Comparison of ENCODE assay signal across 30 cellular contexts in the genomic region with DNA sequence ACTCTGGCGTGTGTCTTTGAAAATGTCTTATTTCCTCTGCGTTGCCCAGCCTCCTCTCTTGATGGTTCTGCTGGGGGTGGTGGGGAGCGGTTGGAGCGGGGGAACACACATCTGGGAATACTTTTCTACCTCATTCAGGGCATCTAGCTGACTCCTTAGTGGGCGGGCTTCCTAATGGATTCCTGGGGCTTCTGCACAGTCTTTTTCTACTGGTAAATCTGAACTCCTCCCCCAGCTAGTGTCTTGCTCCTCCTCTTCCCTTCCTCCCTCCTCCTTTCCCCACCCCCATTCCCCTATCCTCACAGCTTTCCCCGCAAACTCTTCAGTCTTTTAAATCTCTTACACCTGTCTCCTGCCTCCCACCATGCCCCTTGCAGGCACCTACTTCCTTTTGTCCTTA.
A peak's percentile ranks its signal among the peaks of the same experiment; 100 is the strongest.
DNase-seq lines count a peak whose midpoint lies in the region; FAIRE-seq and TF ChIP-seq lines count a peak whose summit lies in the region.
"Had no signal": no experiment of that assay in that cellular context is flagged by ENCODE, and none has a peak within 500 bp of the region (broad histone marks: within the 10 kb centered on the region; RNA-seq: fewer than 3 reads in every experiment).

No MANE protein-coding gene starts in this region.

- H3K27ac ChIP-seq in iPS-20b (ENCODE audit: low read length) (peak overlapping the region; percentile 67), A673 (ENCODE audit: low read depth, low read length, poor library complexity, severe bottlenecking) (no peak overlapping the region)
- H3K27ac ChIP-seq: brain microvascular endothelial cell, dorsolateral prefrontal cortex, heart right ventricle, psoas muscle, thyroid gland had no signal

- H3K4me1 ChIP-seq in iPS-20b (ENCODE audit: insufficient read depth, low read length) = peaks cover 17% of the 10 kb centered on the region
- H3K4me1 ChIP-seq in A673 (ENCODE audit: insufficient read depth, low read length, poor library complexity, severe bottlenecking) = no peaks in the 10 kb centered on the region
- H3K4me1 ChIP-seq: heart right ventricle, psoas muscle, thyroid gland had no signal

- no peaks in the 10 kb centered on the region for H3K27me3 ChIP-seq in bronchial epithelial cell (ENCODE audit: control insufficient read depth, insufficient read depth, low read length)
- no peaks in the 10 kb centered on the region for H3K27me3 ChIP-seq in iPS-20b (ENCODE audit: insufficient read depth, low read length)
- H3K27me3 ChIP-seq in A673 (replicated peaks; ENCODE audit: insufficient read depth, low read depth, low read length, poor library complexity) = no peaks in the 10 kb centered on the region
- H3K27me3 ChIP-seq: brain microvascular endothelial cell, dorsolateral prefrontal cortex, heart right ventricle, thyroid gland had no signal

- H3K4me3 ChIP-seq in bronchial epithelial cell (ENCODE audit: low read depth, low read length) (peak overlapping the region; percentile 7), iPS-20b (ENCODE audit: low read length) (peak overlapping the region; percentile 59), A673 (ENCODE audit: low read depth, low read length, poor library complexity, severe bottlenecking) (no peak overlapping the region)
- H3K4me3 ChIP-seq: dorsolateral prefrontal cortex, heart right ventricle, psoas muscle, thyroid gland had no signal

- H3K36me3 Mint-ChIP-seq in type B pancreatic cell = no peaks in the 10 kb centered on the region
- H3K36me3 Mint-ChIP-seq: naive B cell had no signal

- peak overlapping the region; percentile 33; the same call in 1 of the 2 replicates for H3K9ac ChIP-seq in iPS-20b (ENCODE audit: low read depth, low read length)

- CTCF ChIA-PET in A673 (lab: Charles Lee) = no interaction called here

- H3K27me3 Mint-ChIP-seq in type B pancreatic cell = no peaks in the 10 kb centered on the region
- H3K27me3 Mint-ChIP-seq: activated T-helper 17 cell treated with anti-CD3 and anti-CD28 coated beads, Interleukin-2, amount 50 U/mL, for 72 hours; naive B cell had no signal

- DNase-seq in NCI-H524 (lab: John Stamatoyannopoulos, UW) (peak; percentile 88), bronchial epithelial cell (ENCODE audit: low read depth) (peak; percentile 39), type B pancreatic cell (ENCODE audit: extremely low spot score, unreplicated experiment) (no peak), A673 (ENCODE audit: low spot score) (no peak), KG1 (lab: John Stamatoyannopoulos, UW) (no peak)
- no peak for DNase-seq in stimulated activated CD8-positive, alpha-beta memory T cell treated with anti-CD3 and anti-CD28 coated beads, Interleukin-4, amount 100 ng/mL, for 48 hours
- DNase-seq: activated naive CD4-positive, alpha-beta T cell treated with anti-CD3 and anti-CD28 coated beads, Interleukin-2, amount 50 U/mL, for 16 hours; amniotic stem cell; brain microvascular endothelial cell; DMS153; dorsolateral prefrontal cortex; heart right ventricle; kidney; left ventricle myocardium superior; midbrain; naive B cell; NCI-H1694; NCI-H2171; NCI-H510A; occipital lobe; psoas muscle; SHP77; stimulated activated CD4-positive, alpha-beta T cell treated with anti-CD3 and anti-CD28 coated beads, Interleukin-12 subunit alpha, Interleukin-12 subunit beta, amount 100 ng/mL, for 4 hours; stimulated activated CD4-positive, alpha-beta T cell treated with anti-CD3 and anti-CD28 coated beads, Interleukin-2, amount 100 ng/mL, for 48 hours; thyroid gland had no signal

- no TSS peak for BruUV-seq in A673 (replicated peaks; lab: Mats Ljungman, UMichigan)

- no peak overlapping the region for H3K27ac Mint-ChIP-seq in type B pancreatic cell
- H3K27ac Mint-ChIP-seq: activated T-helper 17 cell treated with anti-CD3 and anti-CD28 coated beads, Interleukin-2, amount 50 U/mL, for 72 hours; naive B cell had no signal

- FAIRE-seq in bronchial epithelial cell (lab: Jason Lieb, UNC) = no peak
- FAIRE-seq: endothelial cell of umbilical vein, frontal cortex, GM12892 had no signal

- H3K4me1 Mint-ChIP-seq in type B pancreatic cell (ENCODE audit: unreplicated experiment) = peaks cover 13% of the 10 kb centered on the region
- H3K4me1 Mint-ChIP-seq: activated T-helper 17 cell treated with anti-CD3 and anti-CD28 coated beads, Interleukin-2, amount 50 U/mL, for 72 hours; naive B cell had no signal

- H3K4me3 Mint-ChIP-seq in type B pancreatic cell = peak overlapping the region; percentile 73
- H3K4me3 Mint-ChIP-seq: activated T-helper 17 cell treated with anti-CD3 and anti-CD28 coated beads, Interleukin-2, amount 50 U/mL, for 72 hours had no signal

- TF ChIP-seq CTCF in bronchial epithelial cell (IDR thresholded peaks at IDR 0.05; ENCODE audit: insufficient read depth, low read length, severe bottlenecking) (no peak), type B pancreatic cell (conservative IDR thresholded peaks at IDR 0.05) (no peak), A673 (conservative IDR thresholded peaks at IDR 0.05; ENCODE audit: low read depth, low read length) (no peak)

- H3K9me3 ChIP-seq in iPS-20b (ENCODE audit: insufficient read depth, low read depth, low read length) (no peaks in the 10 kb centered on the region), A673 (ENCODE audit: low read depth, low read length, poor library complexity, severe bottlenecking) (no peaks in the 10 kb centered on the region)
- H3K9me3 ChIP-seq: heart right ventricle, psoas muscle, thyroid gland had no signal

- intact Hi-C loops in A673 (cut with micrococcal nuclease; ENCODE audit: unreplicated experiment) = no loop called here

- POLR2A ChIA-PET in A673 (lab: Charles Lee; ENCODE audit: low non-redundant PET) = no interaction called here

- H3K9me3 Mint-ChIP-seq in type B pancreatic cell = no peaks in the 10 kb centered on the region

- H3K36me3 ChIP-seq in bronchial epithelial cell (ENCODE audit: control insufficient read depth, insufficient read depth, low read length) = no peaks in the 10 kb centered on the region
- H3K36me3 ChIP-seq in iPS-20b (ENCODE audit: insufficient read depth, low read depth, low read length) = no peaks in the 10 kb centered on the region
- H3K36me3 ChIP-seq in A673 (ENCODE audit: insufficient read depth, low read length, poor library complexity, severe bottlenecking) = no peaks in the 10 kb centered on the region
- H3K36me3 ChIP-seq: brain microvascular endothelial cell, heart right ventricle, thyroid gland had no signal

Comparison
In these comparisons a context has a peak if more than half of its experiments do, and no peak if none do; other contexts are left out.
1. DNase-seq: peak in NCI-H524 (2 of 2) and bronchial epithelial cell (single experiment); none in type B pancreatic cell (single experiment), A673 (single experiment), KG1 (single experiment) and stimulated activated CD8-positive, alpha-beta memory T cell treated with anti-CD3 and anti-CD28 coated beads, Interleukin-4, amount 100 ng/mL, for 48 hours (single experiment).